Comparison of ENCODE assay signal across 15 cellular contexts in the genomic region with DNA sequence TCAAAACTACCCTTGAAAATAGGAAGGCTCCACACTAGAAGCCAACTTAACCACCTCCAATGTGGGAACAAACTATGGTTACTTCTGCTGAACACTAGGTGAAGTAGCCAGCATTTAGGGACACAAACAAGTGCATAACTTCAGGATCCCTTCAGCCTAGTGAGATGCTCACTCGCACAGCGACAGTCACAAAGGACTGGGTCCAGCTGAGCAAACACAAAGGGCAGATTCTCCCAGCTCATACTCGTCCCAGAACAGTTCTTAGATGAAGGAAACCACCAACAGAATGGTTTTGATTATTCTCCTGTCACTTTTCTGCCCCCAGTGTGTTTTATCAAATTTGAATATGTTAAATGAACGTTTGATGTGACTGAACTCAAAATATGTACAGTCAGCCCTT.
DNase-seq lines count a peak whose midpoint lies in the region; ATAC-seq and TF ChIP-seq lines count a peak whose summit lies in the region.
"Had no signal": no experiment of that assay in that cellular context is flagged by ENCODE, and none has a peak within 500 bp of the region (broad histone marks: within the 10 kb centered on the region; RNA-seq: fewer than 3 reads in every experiment).

No MANE protein-coding gene starts in this region.

- TF ChIP-seq CTCF in omental fat pad (IDR thresholded peaks at IDR 0.05), result no peak

- POLR2A ChIA-PET in HEK293T (lab: Yijun Ruan, JAX), result no interaction called here

- ATAC-seq in omental fat pad (ENCODE audit: low FRiP score), result no peak

- DNase-seq in NCI-H146 (lab: John Stamatoyannopoulos, UW), result peak; percentile 18
- no peak for DNase-seq in NCI-H146 treated with DMSO at 0.1 percent for 48 hours (lab: John Stamatoyannopoulos, UW; ENCODE audit: unreplicated experiment)
- DNase-seq in NCI-H526 (lab: John Stamatoyannopoulos, UW), result peak; percentile 76 to 80
- peak; percentile 28 to 40 for DNase-seq in hippocampal formation (lab: John Stamatoyannopoulos, UW)
- peak; percentile 27 for DNase-seq in retina
- no peak for DNase-seq in omental fat pad (ENCODE audit: low spot score)
- DNase-seq in HEK293T (ENCODE audit: extremely low spot score), result no peak
- no peak for DNase-seq in activated T-cell treated with anti-CD3 and anti-CD28 coated beads, Interleukin-2, amount 50 U/mL, for 1 hour
- DNase-seq: 8988T, Calu3, DMS79 treated with DMSO at 0.1 percent for 48 hours, MV-4-11, NCI-H1436 treated with DMSO at 0.1 percent for 48 hours, NCI-H446 treated with DMSO at 0.1 percent for 48 hours, PC-9 had no signal

- CTCF ChIA-PET in HEK293T (lab: Yijun Ruan, JAX), result no interaction called here

TF ChIP-seq in HEK293T, 16 proteins besides CTCF, POLR2A, EP300 and RAD21:
- TF ChIP-seq FOXM1 (IDR thresholded peaks at IDR 0.05; ENCODE audit: borderline replicate concordance) (no peak), FOXA1 (IDR thresholded peaks at IDR 0.05) (no peak), NFRKB (IDR thresholded peaks at IDR 0.05) (no peak), CTBP1 (IDR thresholded peaks at IDR 0.05; ENCODE audit: borderline replicate concordance) (no peak), SUZ12 (IDR thresholded peaks at IDR 0.05) (no peak), ELF4 (IDR thresholded peaks at IDR 0.05) (no peak), ZNF384 (IDR thresholded peaks at IDR 0.05) (no peak), ARNT (IDR thresholded peaks at IDR 0.05) (no peak)

Comparison
In these comparisons a context has a peak if more than half of its experiments do, and no peak if none do; other contexts are left out.
1. DNase-seq: peak in NCI-H146 (single experiment), NCI-H526 (2 of 2), hippocampal formation (2 of 2) and retina (single experiment); none in NCI-H146 treated with DMSO at 0.1 percent for 48 hours (single experiment), omental fat pad (single experiment), HEK293T (single experiment) and activated T-cell treated with anti-CD3 and anti-CD28 coated beads, Interleukin-2, amount 50 U/mL, for 1 hour (single experiment).